2 cellular contexts compared by ENCODE assay signal in genomic region chr9:126293522-126293889, GRCh38.
TF ChIP-seq lines count a peak whose summit lies in the region.

No MANE protein-coding gene starts in this region.

TF ChIP-seq in IMR-90, 13 proteins besides CTCF, POLR2A, EP300 and RAD21:
- TF ChIP-seq FOS (IDR thresholded peaks at IDR 0.05; ENCODE audit: low read depth, low read length) = no peak
- TF ChIP-seq CHD1 (IDR thresholded peaks at IDR 0.05; ENCODE audit: low read depth, low read length) = no peak
- no peak for TF ChIP-seq MAFK (IDR thresholded peaks at IDR 0.05; ENCODE audit: low read depth, low read length)
- no peak for TF ChIP-seq RCOR1 (IDR thresholded peaks at IDR 0.05; ENCODE audit: insufficient replicate concordance, low read length)

TF ChIP-seq in GM12878, 131 proteins besides CTCF, POLR2A, EP300 and RAD21:
- TF ChIP-seq KAT2A (conservative IDR thresholded peaks at IDR 0.05; ENCODE audit: control insufficient read depth, low read depth, low read length) (no peak), LARP7 (IDR thresholded peaks at IDR 0.05) (no peak), ZZZ3 (IDR thresholded peaks at IDR 0.05; ENCODE audit: control insufficient read depth, insufficient read length, low read depth) (no peak), PRDM15 (CRISPR knock-in tag; IDR thresholded peaks at IDR 0.05) (no peak), SMC3 (IDR thresholded peaks at IDR 0.05; ENCODE audit: borderline replicate concordance, low read length) (no peak), ZNF24 (IDR thresholded peaks at IDR 0.05) (no peak), CEBPZ (IDR thresholded peaks at IDR 0.05; ENCODE audit: low read depth, low read length) (no peak)
